In the genomic region with DNA sequence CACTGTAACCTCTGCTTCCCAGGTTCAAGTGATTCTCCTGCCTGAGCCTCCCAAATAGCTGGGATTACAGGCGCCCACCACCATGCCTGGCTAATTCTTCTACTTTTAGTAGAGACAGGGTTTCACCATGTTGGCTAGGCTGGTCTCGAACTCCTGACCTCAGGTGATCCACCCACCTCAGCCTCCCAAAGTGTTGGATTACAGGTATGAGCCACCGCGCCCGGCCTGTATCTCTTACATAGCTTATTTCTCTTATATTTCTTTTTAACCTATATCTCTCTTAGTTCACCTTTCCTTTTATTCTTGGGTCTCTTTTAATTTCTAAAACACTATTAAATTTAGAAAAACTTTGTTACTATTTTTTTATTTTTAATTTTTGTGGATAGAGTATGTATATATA, we compare ENCODE assay signal across 6 cellular contexts. TPM values are rescaled to one million over a fixed set of nuclear protein-coding genes. Genes with fewer than 3 reads are reported as not detected.
DNase-seq lines count a peak whose midpoint lies in the region; ATAC-seq and TF ChIP-seq lines count a peak whose summit lies in the region.
"Not testable (repeated sequence)": the region's sequence is repeated elsewhere in the genome, so short reads cannot be mapped to it uniquely, and the experiment has no call there.

No MANE protein-coding gene starts in this region.

- not testable (repeated sequence) for ATAC-seq in T-helper 17 cell; activated naive CD8-positive, alpha-beta T cell treated with anti-CD3 and anti-CD28 coated beads, Interleukin-2, amount 10 ng/mL, durations not matched to agents 7 days and 5 days (ENCODE audit: low read depth)

- POLR2A ChIA-PET in activated naive CD8-positive, alpha-beta T cell treated with anti-CD3 and anti-CD28 coated beads, Interleukin-2, amount 10 ng/mL, durations not matched to agents 7 days and 5 days (lab: Charles Lee): not testable (repeated sequence)

- H3K36me3 ChIP-seq in spleen: peaks cover 0 to 23% (median 0%) of the 10 kb centered on the region in 6 donors
- not testable (repeated sequence) for H3K36me3 ChIP-seq in suprapubic skin

- H3K9me3 ChIP-seq in T-helper 17 cell (ENCODE audit: control insufficient read depth, low read length, poor library complexity, severe bottlenecking); spleen; suprapubic skin: not testable (repeated sequence)

- not testable (repeated sequence) for H3K27ac ChIP-seq in spleen, suprapubic skin

- H3K27ac Mint-ChIP-seq in T-helper 17 cell: peak overlapping the region; percentile 72
- not testable (repeated sequence) for H3K27ac Mint-ChIP-seq in activated naive CD8-positive, alpha-beta T cell treated with anti-CD3 and anti-CD28 coated beads, Interleukin-2, amount 10 ng/mL, durations not matched to agents 7 days and 5 days

- not testable (repeated sequence) for H3K27me3 ChIP-seq in spleen (replicated peaks in 1 of 7); suprapubic skin

- H3K9me3 Mint-ChIP-seq in activated naive CD8-positive, alpha-beta T cell treated with anti-CD3 and anti-CD28 coated beads, Interleukin-2, amount 10 ng/mL, durations not matched to agents 7 days and 5 days: not testable (repeated sequence)

- not testable (repeated sequence) for TF ChIP-seq POLR2A in lower leg skin (IDR thresholded peaks at IDR 0.05); spleen (IDR thresholded peaks at IDR 0.05); suprapubic skin (IDR thresholded peaks at IDR 0.05)

- not testable (repeated sequence) for TF ChIP-seq EP300 in suprapubic skin (IDR thresholded peaks at IDR 0.05)

- intact Hi-C loops in lower leg skin (cut with DNase I; ENCODE audit: low total_unique reads); posterior vena cava (cut with DNase I); spleen (cut with DNase I; ENCODE audit: low total_unique reads): not testable (repeated sequence)

- not testable (repeated sequence) for H3K4me1 Mint-ChIP-seq in T-helper 17 cell; activated naive CD8-positive, alpha-beta T cell treated with anti-CD3 and anti-CD28 coated beads, Interleukin-2, amount 10 ng/mL, durations not matched to agents 7 days and 5 days

- WGBS in lower leg skin, 2 donors: 99 to 100% methylated on average over 5 of the region's 5 CpGs
- WGBS in spleen, 5 donors: 89 to 99% (median 96%) methylated on average over 5 of the region's 5 CpGs
- 97% methylated on average over 5 of the region's 5 CpGs for WGBS in suprapubic skin

- peaks cover 0 to 19% (median 7%) of the 10 kb centered on the region in 6 donors for H3K4me1 ChIP-seq in spleen
- not testable (repeated sequence) for H3K4me1 ChIP-seq in suprapubic skin

- H3K4me3 Mint-ChIP-seq in T-helper 17 cell; activated naive CD8-positive, alpha-beta T cell treated with anti-CD3 and anti-CD28 coated beads, Interleukin-2, amount 10 ng/mL, durations not matched to agents 7 days and 5 days: not testable (repeated sequence)

- H3K27me3 Mint-ChIP-seq in T-helper 17 cell; activated naive CD8-positive, alpha-beta T cell treated with anti-CD3 and anti-CD28 coated beads, Interleukin-2, amount 10 ng/mL, durations not matched to agents 7 days and 5 days: not testable (repeated sequence)

- not testable (repeated sequence) for TF ChIP-seq CTCF in lower leg skin (IDR thresholded peaks at IDR 0.05); spleen (IDR thresholded peaks at IDR 0.05 in 8 of 11, conservative IDR thresholded peaks at IDR 0.05 in 3 of 11); suprapubic skin (IDR thresholded peaks at IDR 0.05)

- DNase-seq in T-helper 17 cell: not testable (repeated sequence)
- DNase-seq in activated naive CD8-positive, alpha-beta T cell treated with anti-CD3 and anti-CD28 coated beads, Interleukin-2, amount 10 ng/mL, durations not matched to agents 7 days and 5 days: peak; percentile 1
- peak; percentile 4 to 42 for DNase-seq in lower leg skin (ENCODE audit: low spot score in 2 of 2)
- peak; percentile 51 for DNase-seq in posterior vena cava (ENCODE audit: low spot score)
- peak; percentile 33 for DNase-seq in spleen
- peak; percentile 20 to 72 for DNase-seq in suprapubic skin (ENCODE audit: low spot score in 2 of 2)

- not testable (repeated sequence) for H3K4me3 ChIP-seq in lower leg skin (ENCODE audit: low read depth, poor library complexity, severe bottlenecking); spleen; suprapubic skin

- not testable (repeated sequence) for H3K36me3 Mint-ChIP-seq in T-helper 17 cell (ENCODE audit: low read depth); activated naive CD8-positive, alpha-beta T cell treated with anti-CD3 and anti-CD28 coated beads, Interleukin-2, amount 10 ng/mL, durations not matched to agents 7 days and 5 days

RNA-seq across cellular contexts. Expression of a gene that starts 42.1 kb away (rescaled TPM):
- 1 to 10 TPM; 7.6 to 7.7 TPM for total RNA-seq in T-helper 17 cell
- 1 to 10 TPM; 6.8 to 8.3 TPM for total RNA-seq in activated naive CD8-positive, alpha-beta T cell treated with anti-CD3 and anti-CD28 coated beads, Interleukin-2, amount 10 ng/mL, durations not matched to agents 7 days and 5 days
- total RNA-seq in lower leg skin: 10 to 100 TPM in 3 of 4 donors, 1 to 10 TPM in 1; 9.7 to 30.1 (median 17.7) TPM
- total RNA-seq in posterior vena cava: 10 to 100 TPM; 11.3 to 15.7 TPM
- total RNA-seq in spleen: 10 to 100 TPM in 4 of 7 donors, 1 to 10 TPM in 3; 7.7 to 22.3 (median 16.4) TPM
- polyA plus RNA-seq in spleen: 1 to 10 TPM; 2.7 to 4.5 (median 3.4) TPM
- total RNA-seq in suprapubic skin: 10 to 100 TPM in 2 of 4 donors, 1 to 10 TPM in 2; 8.0 to 19.4 (median 13.2) TPM
